In the genomic region with DNA sequence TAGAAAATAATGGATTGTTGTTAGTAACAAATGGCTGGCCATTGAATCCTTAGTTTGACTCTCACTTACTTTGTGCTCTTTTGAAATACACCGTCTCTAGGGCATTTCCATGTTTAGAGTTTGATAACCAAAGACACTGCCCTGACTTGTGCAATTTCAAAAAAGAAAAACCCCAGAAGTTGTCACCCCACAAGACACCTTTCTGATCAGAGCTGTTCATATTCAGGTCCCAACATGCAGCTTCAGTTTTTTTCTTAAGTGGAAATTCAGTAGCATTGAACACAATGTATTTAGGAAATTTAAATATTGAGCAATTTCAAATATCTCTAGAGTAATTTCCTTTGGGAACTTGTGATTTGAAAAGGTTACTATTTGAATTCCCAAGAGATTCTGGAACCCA, we compare ENCODE assay signal across 23 cellular contexts. TPM values are rescaled to one million over a fixed set of nuclear protein-coding genes. Genes with fewer than 3 reads are reported as not detected.
"Had no signal": no experiment of that assay in that cellular context is flagged by ENCODE, and none has a peak within 500 bp of the region (broad histone marks: within the 10 kb centered on the region; RNA-seq: fewer than 3 reads in every experiment).

No MANE protein-coding gene starts in this region.

- DNase-seq: activated B cell treated with CpG ODN at 0.5 μM for 24 hours; activated CD4-positive, alpha-beta memory T cell treated with anti-CD3 and anti-CD28 coated beads for 36 hours; activated CD4-positive, alpha-beta T cell treated with anti-CD3 and anti-CD28 coated beads, Interleukin-2, amount 10 ng/mL, durations not matched to agents 7 days and 5 days; activated CD8-positive, alpha-beta memory T cell treated with anti-CD3 and anti-CD28 coated beads for 24 hours; activated effector memory CD4-positive, alpha-beta T cell treated with anti-CD3 and anti-CD28 coated beads, Interleukin-2, amount 50 U/mL, for 16 hours; activated naive CD4-positive, alpha-beta T cell treated with Interleukin-2 at 50 U/mL for 16 hours; activated naive CD8-positive, alpha-beta T cell treated with anti-CD3 and anti-CD28 coated beads, Interleukin-2, amount 50 U/mL, for 24 hours; activated T-cell treated with anti-CD3 and anti-CD28 coated beads, Interleukin-2, amount 50 U/mL, for 4 hours; amniotic stem cell; body of pancreas; Kasumi-1; KBM-7; NCI-H1092; NCI-H1417; NCI-H1930; NCI-H510A treated with DMSO at 0.1 percent for 48 hours; NCI-H69; NK-92 treated with Interleukin-12 subunit alpha and Interleukin-12 subunit beta, amount 100 ng/mL, for 24 hours; OCI-M1; SHP77 treated with DMSO at 0.1 percent for 48 hours had no signal

- H3K4me1 ChIP-seq: ascending aorta had no signal

- H3K9me3 ChIP-seq: ascending aorta, body of pancreas had no signal

- H3K36me3 ChIP-seq: ascending aorta, cardiac muscle cell had no signal

- H3K4me3 ChIP-seq: ascending aorta, body of pancreas, cardiac muscle cell had no signal

- ATAC-seq: activated naive CD4-positive, alpha-beta T cell treated with anti-CD3 and anti-CD28 coated beads, Interleukin-2, amount 50 U/mL, for 72 hours; activated naive CD8-positive, alpha-beta T cell treated with anti-CD3 and anti-CD28 coated beads, Interleukin-2, amount 50 U/mL, for 24 hours; activated T-cell treated with anti-CD3 and anti-CD28 coated beads, Interleukin-2, amount 50 U/mL, for 4 hours; body of pancreas had no signal

- H3K27me3 ChIP-seq: ascending aorta, body of pancreas, cardiac muscle cell had no signal

- H3K27ac ChIP-seq: ascending aorta, body of pancreas, cardiac muscle cell had no signal

RNA-seq across cellular contexts. Expression of gene CRYBG1, which starts 19.4 kb away (rescaled TPM):
- total RNA-seq: cardiac muscle cell had no signal
